In the genomic region with DNA sequence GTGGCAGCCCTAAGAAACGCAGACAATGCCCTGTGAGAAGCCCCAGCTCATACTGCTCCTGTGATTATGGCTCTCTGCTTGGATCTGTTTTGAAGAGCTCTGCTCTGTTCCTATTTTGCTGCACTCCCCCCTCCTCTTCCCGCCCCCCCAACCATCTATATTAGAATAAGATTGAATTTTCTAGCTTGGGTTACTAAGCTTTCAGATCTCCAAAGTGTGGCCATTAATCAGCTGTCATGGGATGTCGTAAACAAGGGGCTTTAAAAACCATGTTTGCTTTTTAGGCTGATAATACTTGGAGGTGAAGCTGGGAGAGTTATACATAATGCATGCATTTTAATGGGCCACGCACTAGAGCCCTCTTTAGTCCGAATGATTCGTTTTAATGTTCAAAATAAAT, we compare ENCODE assay signal across 18 cellular contexts.
"Had no signal": no experiment of that assay in that cellular context is flagged by ENCODE, and none has a peak within 500 bp of the region (broad histone marks: within the 10 kb centered on the region; RNA-seq: fewer than 3 reads in every experiment).

No MANE protein-coding gene starts in this region.

- FAIRE-seq: colon, islet of Langerhans had no signal

- DNase-seq: activated CD4-positive, alpha-beta T cell treated with anti-CD3 and anti-CD28 coated beads for 48 hours; activated CD8-positive, alpha-beta memory T cell treated with anti-CD3 and anti-CD28 coated beads, Interleukin-2, amount 50 U/mL, for 48 hours; activated naive CD8-positive, alpha-beta T cell treated with anti-CD3 and anti-CD28 coated beads for 36 hours; activated T-cell treated with anti-CD3 and anti-CD28 coated beads, Interleukin-2, amount 50 U/mL, for 72 hours; amygdala; erythroblast; gastrocnemius medialis; heart left ventricle; left colon; naive thymus-derived CD4-positive, alpha-beta T cell; ovary; spleen had no signal

- H3K4me3 ChIP-seq: body of pancreas, gastrocnemius medialis, heart left ventricle, ovary, spleen, suprapubic skin had no signal

- H3K27ac ChIP-seq: body of pancreas, gastrocnemius medialis, heart left ventricle, ovary, spleen, suprapubic skin, VCaP had no signal

- H3K36me3 ChIP-seq: gastrocnemius medialis, heart left ventricle, ovary, spleen, suprapubic skin had no signal

- H3K4me1 ChIP-seq: gastrocnemius medialis, suprapubic skin had no signal

- H3K9me3 ChIP-seq: body of pancreas, gastrocnemius medialis, ovary, suprapubic skin had no signal

- ATAC-seq: activated T-cell treated with anti-CD3 and anti-CD28 coated beads, Interleukin-2, amount 50 U/mL, for 72 hours; gastrocnemius medialis; heart left ventricle; left colon; naive thymus-derived CD4-positive, alpha-beta T cell; sciatic nerve had no signal
